In the genomic region with DNA sequence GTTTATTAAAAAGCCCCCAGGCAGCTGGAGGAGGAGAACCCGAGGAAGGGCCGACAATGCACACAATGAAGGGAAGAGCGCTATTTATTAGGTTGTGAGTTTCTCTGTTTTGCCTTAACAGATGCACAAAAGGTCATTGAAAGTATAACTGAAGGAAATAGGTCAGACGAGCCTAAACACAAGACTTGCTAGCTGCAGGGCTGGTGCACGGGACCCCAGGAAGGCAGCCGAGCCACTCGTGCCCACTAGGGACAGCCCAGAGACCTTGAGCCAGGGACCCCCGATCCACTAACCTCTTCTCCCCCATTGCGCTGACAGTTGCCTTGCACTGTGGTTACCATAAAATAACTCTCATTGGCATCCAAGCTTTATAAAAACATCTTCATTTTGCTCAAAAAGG, we compare ENCODE assay signal across 19 cellular contexts. TPM values are rescaled to one million over a fixed set of nuclear protein-coding genes. Genes with fewer than 3 reads are reported as not detected.
DNase-seq lines count a peak whose midpoint lies in the region; ATAC-seq, FAIRE-seq and TF ChIP-seq lines count a peak whose summit lies in the region.
"Had no signal": no experiment of that assay in that cellular context is flagged by ENCODE, and none has a peak within 500 bp of the region (broad histone marks: within the 10 kb centered on the region; RNA-seq: fewer than 3 reads in every experiment).

No MANE protein-coding gene starts in this region.

- FAIRE-seq in GM12891 (lab: Jason Lieb, UNC) (peak; percentile 40), GM12878 (lab: Jason Lieb, UNC) (no peak)
- FAIRE-seq: endothelial cell of umbilical vein had no signal

- peak overlapping the region; percentile 14 for H3K27ac Mint-ChIP-seq in CD8-positive, alpha-beta T cell

- no peaks in the 10 kb centered on the region for H3K27me3 Mint-ChIP-seq in CD8-positive, alpha-beta T cell (ENCODE audit: low read depth)

- no peak for TF ChIP-seq CTCF in CD8-positive, alpha-beta T cell (IDR thresholded peaks at IDR 0.05)
- TF ChIP-seq CTCF in GM12878 (IDR thresholded peaks at IDR 0.05 in 2 of 3, conservative IDR thresholded peaks at IDR 0.05 in 1 of 3; ENCODE audit: control insufficient read depth in 2 of 3, extremely low read depth in 1 of 3, insufficient read depth in 1 of 3, low read depth in 3 of 3, low read length in 3 of 3), result no peak
- TF ChIP-seq CTCF in coronary artery (IDR thresholded peaks at IDR 0.05), result no peak

- H3K79me2 ChIP-seq in GM12878 (ENCODE audit: control insufficient read depth, insufficient read depth, low read length), result peaks cover 10% of the 10 kb centered on the region

- H3K4me3 ChIP-seq in CD8-positive, alpha-beta T cell (ENCODE audit: low read depth, low read length), result no peak overlapping the region
- peak overlapping the region; percentile 50; the same call in 1 of the 2 replicates for H3K4me3 ChIP-seq in GM12878
- no peak overlapping the region for H3K4me3 ChIP-seq in coronary artery

- peaks cover 60% of the 10 kb centered on the region for H3K36me3 ChIP-seq in CD8-positive, alpha-beta T cell (ENCODE audit: insufficient read depth, low read length)
- H3K36me3 ChIP-seq in GM12878 (ENCODE audit: control insufficient read depth in 2 of 2, insufficient read depth in 2 of 2, low read length in 1 of 2), result peaks cover 36 to 45% of the 10 kb centered on the region in 2 experiments

- H3K4me1 Mint-ChIP-seq in CD8-positive, alpha-beta T cell (ENCODE audit: low read depth), result peaks cover 10% of the 10 kb centered on the region

- CTCF ChIA-PET in CD8-positive, alpha-beta T cell (lab: Charles Lee), result interaction anchor here (0.6 to 1.8 kb wide), 3 partner anchors 9 to 27 kb away, joined by 3 to 5 read pairs (median 3); no protein-coding TSS in a partner anchor
- CTCF ChIA-PET in GM12878 (lab: Yijun Ruan, JAX), result interaction anchor here (0.5 to 4.4 kb wide), 9 partner anchors 10 to 241 kb away, joined by 3 to 43 read pairs (median 3); no protein-coding TSS in a partner anchor

- H3K9ac ChIP-seq in GM12878 (ENCODE audit: control insufficient read depth, insufficient read depth, low read length), result no peak overlapping the region

- intact Hi-C loops in CD8-positive, alpha-beta T cell (cut with DNase I, micrococcal nuclease), result no loop called here
- intact Hi-C loops in GM12878 (cut with micrococcal nuclease; ENCODE audit: unreplicated experiment), result loop anchor here (5.0 kb wide), 1 partner anchor 96 kb away; a partner anchor contains a TSS
- intact Hi-C loops in posterior vena cava (cut with DNase I), result loop anchor here in 1 of 2 donors (1.0 kb wide), 1 partner anchor 24 kb away; a partner anchor contains a TSS

- no peaks in the 10 kb centered on the region for H3K9me3 ChIP-seq in CD8-positive, alpha-beta T cell (ENCODE audit: low read length)
- peaks cover 3% of the 10 kb centered on the region; the same call in 2 of the 3 replicates for H3K9me3 ChIP-seq in GM12878 (replicated peaks; ENCODE audit: control insufficient read depth, insufficient read depth, low read length)

- peak overlapping the region; percentile 94; the same call in 1 of the 2 replicates for H3K4me2 ChIP-seq in GM12878 (ENCODE audit: control insufficient read depth, insufficient read depth)

- SMC1A ChIA-PET in GM12878 (lab: Charles Lee; ENCODE audit: uncharacterized antibody, unreplicated experiment), result interaction anchor here (0.7 to 3.9 kb wide), 8 partner anchors 25 to 246 kb away, joined by 3 to 16 read pairs (median 4); a partner anchor contains a TSS

- H4K20me1 ChIP-seq in GM12878 (ENCODE audit: control insufficient read depth, insufficient read depth), result no peaks in the 10 kb centered on the region

- TF ChIP-seq RAD21 in GM12878 (IDR thresholded peaks at IDR 0.05; ENCODE audit: insufficient read depth, low read depth, low read length), result no peak

- POLR2A ChIA-PET in CD8-positive, alpha-beta T cell (lab: Charles Lee), result no interaction called here
- POLR2A ChIA-PET in GM12878 (lab: Charles Lee), result interaction anchor here (0.7 to 0.9 kb wide), 3 partner anchors 9 to 68 kb away, joined by 3 read pairs; no protein-coding TSS in a partner anchor

- no TSS peak for BruUV-seq in GM12878 (replicated peaks; lab: Mats Ljungman, UMichigan)

- no peak for TF ChIP-seq POLR2A in GM12891 (IDR thresholded peaks at IDR 0.05; ENCODE audit: low read depth, low read length)
- no peak for TF ChIP-seq POLR2A in GM12878 (IDR thresholded peaks at IDR 0.05; ENCODE audit: low read depth, low read length)

- H3K36me3 Mint-ChIP-seq in CD8-positive, alpha-beta T cell, result peaks cover 81% of the 10 kb centered on the region

- H3K4me1 ChIP-seq in CD8-positive, alpha-beta T cell (ENCODE audit: insufficient read depth, low read length), result no peaks in the 10 kb centered on the region
- H3K4me1 ChIP-seq in GM12878 (ENCODE audit: control insufficient read depth, insufficient read depth, low read length), result peaks cover 49% of the 10 kb centered on the region

- TF ChIP-seq EP300 in GM12878 (IDR thresholded peaks at IDR 0.05; ENCODE audit: borderline replicate concordance in 1 of 2, control insufficient read depth in 1 of 2, low read depth in 2 of 2, low read length in 2 of 2), result no peak

- H3K27me3 ChIP-seq in CD8-positive, alpha-beta T cell (ENCODE audit: insufficient read depth, low read length), result no peaks in the 10 kb centered on the region
- H3K27me3 ChIP-seq in GM12878 (replicated peaks in 1 of 2; ENCODE audit: control insufficient read depth in 2 of 2, insufficient read depth in 2 of 2, low read length in 1 of 2), result no peaks in the 10 kb centered on the region

- H2AFZ ChIP-seq in GM12878 (ENCODE audit: control insufficient read depth, low read depth, low read length), result no peak overlapping the region

- H3K9me3 Mint-ChIP-seq in CD8-positive, alpha-beta T cell, result no peaks in the 10 kb centered on the region

- H3K4me3 Mint-ChIP-seq in CD8-positive, alpha-beta T cell, result no peak overlapping the region

- ATAC-seq in CD8-positive, alpha-beta T cell, result no peak
- ATAC-seq in GM12878 (no peak), HG02852 (IDR thresholded peaks at IDR 0.05; ENCODE audit: unreplicated experiment) (no peak)
- ATAC-seq: left lobe of liver had no signal

- DNase-seq in CD8-positive, alpha-beta T cell, result no peak
- DNase-seq in GM12891 (ENCODE audit: insufficient read length, low spot score), result no peak
- no peak for DNase-seq in GM12878 (ENCODE audit: low read depth, low spot score)
- DNase-seq in posterior vena cava (ENCODE audit: low spot score), result peak; percentile 32
- DNase-seq in T-helper 9 cell, result no peak
- DNase-seq in coronary artery (ENCODE audit: low spot score), result no peak
- DNase-seq: amygdala; C1 segment of cervical spinal cord; DMS79; foreskin melanocyte; NCI-H2107; NCI-H526; stimulated activated CD4-positive, alpha-beta T cell treated with anti-CD3 and anti-CD28 coated beads, Interleukin-4, amount 100 ng/mL, for 4 hours had no signal

- in situ Hi-C loops in GM12878 (cut with MboI), result no loop called here

- 94% methylated on average over 9 of the region's 9 CpGs for WGBS in GM12878 (ENCODE audit: insufficient coverage, insufficient replicate concordance, low lambda C conversion rate, missing lambda C conversion rate)

- H3K27ac ChIP-seq in CD8-positive, alpha-beta T cell (ENCODE audit: low read depth, low read length), result no peak overlapping the region
- H3K27ac ChIP-seq in GM12878 (ENCODE audit: control insufficient read depth, insufficient read depth) (peak overlapping the region; percentile 95), coronary artery (no peak overlapping the region)

- RAD21 ChIA-PET in GM12878 (lab: Charles Lee; ENCODE audit: unreplicated experiment), result interaction anchor here (1.0 to 4.4 kb wide), 8 partner anchors 22 to 241 kb away, joined by 3 to 30 read pairs (median 6); a partner anchor contains a TSS

TF ChIP-seq in GM12891, 5 proteins besides CTCF, POLR2A, EP300 and RAD21 (continues in another document):
- no peak for TF ChIP-seq SPI1 (IDR thresholded peaks at IDR 0.05; ENCODE audit: low read depth, low read length)

RNA-seq across cellular contexts. Expression of a gene that starts 11.3 kb away (rescaled TPM):
- not detected for total RNA-seq in CD8-positive, alpha-beta T cell
- 0.09 TPM for polyA plus RNA-seq in GM12891 (2012; ENCODE audit: low read depth, missing spikeins)
- total RNA-seq in GM12878 (2013; cell fraction: nucleolus; rRNA removed), result not detected in 2 replicates
- not detected in 2 replicates for total RNA-seq in GM12878 (2014; rRNA removed)
- not detected in 2 replicates for total RNA-seq in GM12878 (2014; rRNA removed; fragmentation: Illumina TruSeq; extraction: Trizol)
- total RNA-seq in GM12878 (2021), result not detected in 2 replicates
- polyA plus RNA-seq in GM12878 (2011; ENCODE audit: low read depth), result not detected
- polyA plus RNA-seq in GM12878 (2011; rRNA removed), result not detected in 2 replicates
- polyA plus RNA-seq in GM12878 (2011; cell fraction: cytosol; rRNA removed), result not detected in 2 replicates
- not detected in 2 replicates for polyA plus RNA-seq in GM12878 (2011; cell fraction: nucleus; rRNA removed)
- not detected in 2 replicates for polyA plus RNA-seq in GM12878 (2012)
- polyA plus RNA-seq in GM12878 (2014; fragmentation: Illumina TruSeq; extraction: Trizol), result not detected in 2 replicates
- not detected for polyA plus RNA-seq in GM12878 (2014; fragmentation: Nextera tagmentation; extraction: Ambion mirVana)
- polyA plus RNA-seq in GM12878 (2014; rRNA removed), result not detected in 2 replicates
- not detected for polyA plus RNA-seq in GM12878 (2016; fragmentation: Nextera tagmentation; extraction: Ambion mirVana)
- not detected in 2 replicates for polyA minus RNA-seq in GM12878 (2011; rRNA and poly(A)+ RNA removed)
- polyA minus RNA-seq in GM12878 (2011; cell fraction: cytosol; rRNA and poly(A)+ RNA removed), result not detected in 2 replicates
- polyA minus RNA-seq in GM12878 (2011; cell fraction: nucleus; rRNA and poly(A)+ RNA removed), result not detected in 2 replicates
- not detected for total RNA-seq in posterior vena cava
- total RNA-seq: endothelial cell of umbilical vein, left lobe of liver, osteoblast, skeletal muscle tissue had no signal
- polyA plus RNA-seq: endothelial cell of umbilical vein, thymus had no signal

RNA-seq across cellular contexts. Expression of a gene that starts 24.6 kb away (rescaled TPM):
- total RNA-seq in CD8-positive, alpha-beta T cell, result 10 to 100 TPM; 28.0 to 33.3 TPM
- polyA plus RNA-seq in GM12891 (2012; ENCODE audit: low read depth, missing spikeins), result 68.1 TPM
- 27.6 and 29.2 TPM in 2 replicates for total RNA-seq in GM12878 (2013; cell fraction: nucleolus; rRNA removed)
- total RNA-seq in GM12878 (2014; rRNA removed), result 92.3 and 109 TPM in 2 replicates
- 40.5 and 45.0 TPM in 2 replicates for total RNA-seq in GM12878 (2014; rRNA removed; fragmentation: Illumina TruSeq; extraction: Trizol)
- 61.3 and 68.6 TPM in 2 replicates for total RNA-seq in GM12878 (2021)
- 45.4 TPM for polyA plus RNA-seq in GM12878 (2011; ENCODE audit: low read depth)
- polyA plus RNA-seq in GM12878 (2011; rRNA removed), result 39.2 and 65.3 TPM in 2 replicates
- 94.4 and 162 TPM in 2 replicates for polyA plus RNA-seq in GM12878 (2011; cell fraction: cytosol; rRNA removed)
- 80.8 and 81.4 TPM in 2 replicates for polyA plus RNA-seq in GM12878 (2011; cell fraction: nucleus; rRNA removed)
- polyA plus RNA-seq in GM12878 (2012), result 61.2 and 68.1 TPM in 2 replicates
- polyA plus RNA-seq in GM12878 (2014; fragmentation: Illumina TruSeq; extraction: Trizol), result 24.7 and 34.1 TPM in 2 replicates
- 1 to 10 TPM; 5.5 to 8.4 TPM for polyA plus RNA-seq in GM12878 (2014; fragmentation: Nextera tagmentation; extraction: Ambion mirVana)
- polyA plus RNA-seq in GM12878 (2014; rRNA removed), result 104 and 112 TPM in 2 replicates
- 10 to 100 TPM; 83.2 to 86.2 TPM for polyA plus RNA-seq in GM12878 (2016; fragmentation: Nextera tagmentation; extraction: Ambion mirVana)
- polyA minus RNA-seq in GM12878 (2011; rRNA and poly(A)+ RNA removed), result 81.6 and 120 TPM in 2 replicates
- polyA minus RNA-seq in GM12878 (2011; cell fraction: cytosol; rRNA and poly(A)+ RNA removed), result 39.4 and 40.0 TPM in 2 replicates
- 15.8 and 26.4 TPM in 2 replicates for polyA minus RNA-seq in GM12878 (2011; cell fraction: nucleus; rRNA and poly(A)+ RNA removed)
- 10 to 100 TPM; 39.8 to 44.0 TPM for total RNA-seq in posterior vena cava
